Comparison of ENCODE assay signal across 8 cellular contexts in the genomic region with DNA sequence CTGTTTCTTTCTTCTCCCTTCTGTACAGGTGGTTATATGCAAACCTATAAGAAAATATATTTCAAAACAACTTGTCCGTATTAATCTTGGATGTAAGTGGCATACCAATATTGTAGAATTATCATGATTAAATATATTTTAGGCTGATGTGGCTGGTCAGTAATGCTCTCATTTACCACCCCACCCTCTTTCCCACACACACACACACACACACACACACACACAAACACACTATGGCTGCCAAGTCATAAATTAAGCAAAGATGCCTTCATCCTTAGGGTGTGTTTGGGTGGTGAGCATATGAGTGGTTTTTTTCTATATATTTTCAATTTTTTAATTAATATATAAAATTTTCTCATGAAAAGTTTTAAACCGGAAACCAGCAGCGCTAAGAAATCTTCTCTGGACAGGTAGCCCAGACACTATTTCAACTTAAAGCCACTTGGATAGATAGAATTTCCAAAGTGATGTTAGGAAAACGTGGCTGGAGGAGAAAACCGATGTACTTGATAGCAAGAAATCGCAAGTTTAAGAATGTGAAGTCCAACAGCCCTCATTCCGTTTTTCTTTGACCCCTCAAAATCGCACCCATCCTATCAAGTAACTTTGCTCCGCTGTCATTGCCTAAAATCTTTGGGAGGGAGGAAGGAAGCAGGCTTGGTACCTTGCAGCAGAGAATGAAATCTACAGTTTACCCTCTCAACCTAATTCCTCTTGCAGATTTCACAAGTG.
DNase-seq lines count a peak whose midpoint lies in the region; ATAC-seq and TF ChIP-seq lines count a peak whose summit lies in the region.

No MANE protein-coding gene starts in this region.

- peaks cover 74% of the 10 kb centered on the region for H3K4me1 Mint-ChIP-seq in activated naive CD8-positive, alpha-beta T cell treated with anti-CD3 and anti-CD28 coated beads for 36 hours

- H3K4me1 ChIP-seq in SK-N-SH (ENCODE audit: control insufficient read depth in 1 of 2, insufficient read depth in 2 of 2, low read depth in 1 of 2, low read length in 1 of 2) = peaks cover 7 to 11% of the 10 kb centered on the region in 2 experiments; a peak in 3 of 4 replicates

- peaks cover 4% of the 10 kb centered on the region for H3K27me3 Mint-ChIP-seq in activated naive CD8-positive, alpha-beta T cell treated with anti-CD3 and anti-CD28 coated beads for 36 hours

- no peak for TF ChIP-seq RAD21 in SK-N-SH (IDR thresholded peaks at IDR 0.05; ENCODE audit: low read length)

- no peaks in the 10 kb centered on the region for H4K20me1 ChIP-seq in SK-N-SH (ENCODE audit: insufficient read depth)

- no peak for TF ChIP-seq EP300 in SK-N-SH (IDR thresholded peaks at IDR 0.05; ENCODE audit: borderline replicate concordance in 1 of 2, low read depth in 1 of 2, low read length in 1 of 2)

- 35% methylated on average over 9 of the region's 9 CpGs for WGBS in SK-N-SH (ENCODE audit: low lambda C conversion rate)

- no peaks in the 10 kb centered on the region for H3K9me3 ChIP-seq in SK-N-SH

- H3F3A ChIP-seq in SK-N-SH (replicated peaks; ENCODE audit: insufficient read depth) = peaks cover 4% of the 10 kb centered on the region

- no peak for TF ChIP-seq CTCF in SK-N-SH (IDR thresholded peaks at IDR 0.05)

- H3K9me3 Mint-ChIP-seq in activated naive CD8-positive, alpha-beta T cell treated with anti-CD3 and anti-CD28 coated beads for 36 hours = peaks cover 10% of the 10 kb centered on the region

- H3K9ac ChIP-seq in SK-N-SH = peak overlapping the region; percentile 51; the same call in 1 of the 2 replicates

- POLR2A ChIA-PET in SK-N-SH (lab: Yijun Ruan, JAX) = no interaction called here

- peak overlapping the region; percentile 96 for H3K4me3 Mint-ChIP-seq in activated naive CD8-positive, alpha-beta T cell treated with anti-CD3 and anti-CD28 coated beads for 36 hours

- no peak for ATAC-seq in SK-N-SH treated with all-trans-retinoic acid at 6 μM for 48 hours
- ATAC-seq in activated CD4-positive, CD25-positive, alpha-beta regulatory T cell treated with anti-CD3 and anti-CD28 coated beads, Interleukin-2, amount 50 U/mL, for 24 hours = no peak
- ATAC-seq in HG03039 (IDR thresholded peaks at IDR 0.05; ENCODE audit: unreplicated experiment) = no peak

- DNase-seq in SK-N-SH (no peak), kidney glomerular epithelial cell (lab: John Stamatoyannopoulos, UW) (peak; percentile 22), hypothalamus (lab: John Stamatoyannopoulos, UW) (no peak)
- DNase-seq in activated naive CD8-positive, alpha-beta T cell treated with anti-CD3 and anti-CD28 coated beads for 36 hours = no peak

- peak overlapping the region; percentile 96 for H3K27ac Mint-ChIP-seq in activated naive CD8-positive, alpha-beta T cell treated with anti-CD3 and anti-CD28 coated beads for 36 hours

- H3K79me2 ChIP-seq in SK-N-SH (ENCODE audit: insufficient read depth) = no peaks in the 10 kb centered on the region

- H3K4me2 ChIP-seq in SK-N-SH = peak overlapping the region; percentile 88

- 0 out of 2 replicates have a peak, but pooled peaks cover 8% of the 10 kb centered on the region for H3K27me3 ChIP-seq in SK-N-SH (ENCODE audit: insufficient read depth)

- CTCF ChIA-PET in SK-N-SH (lab: Yijun Ruan, JAX) = no interaction called here

- no peaks in the 10 kb centered on the region for H3K36me3 ChIP-seq in SK-N-SH (replicated peaks in 1 of 2; ENCODE audit: control insufficient read depth in 1 of 2, insufficient read depth in 2 of 2, low read length in 1 of 2)

- H3K9me2 ChIP-seq in SK-N-SH = no peaks in the 10 kb centered on the region

- H3K36me3 Mint-ChIP-seq in activated naive CD8-positive, alpha-beta T cell treated with anti-CD3 and anti-CD28 coated beads for 36 hours = peaks cover 53% of the 10 kb centered on the region

- H2AFZ ChIP-seq in SK-N-SH (ENCODE audit: low read depth) = peak overlapping the region; percentile 81

- peak overlapping the region; percentile 48 to 69 for H3K4me3 ChIP-seq in SK-N-SH (ENCODE audit: low read depth in 2 of 2, low read length in 1 of 2)

- H3K27ac ChIP-seq in SK-N-SH (ENCODE audit: low read depth in 2 of 2, low read length in 1 of 2) (no peak overlapping the region), temporal lobe (ENCODE audit: low read depth, low read length) (peak overlapping the region; percentile 56)

TF ChIP-seq in SK-N-SH, 30 proteins besides CTCF, POLR2A, EP300 and RAD21 (continues in another document):
- TF ChIP-seq FOXM1 (IDR thresholded peaks at IDR 0.05; ENCODE audit: low read depth) = no peak
- TF ChIP-seq MEF2A (IDR thresholded peaks at IDR 0.05; ENCODE audit: borderline replicate concordance, low read depth) = no peak
- TF ChIP-seq, protein P1, sequence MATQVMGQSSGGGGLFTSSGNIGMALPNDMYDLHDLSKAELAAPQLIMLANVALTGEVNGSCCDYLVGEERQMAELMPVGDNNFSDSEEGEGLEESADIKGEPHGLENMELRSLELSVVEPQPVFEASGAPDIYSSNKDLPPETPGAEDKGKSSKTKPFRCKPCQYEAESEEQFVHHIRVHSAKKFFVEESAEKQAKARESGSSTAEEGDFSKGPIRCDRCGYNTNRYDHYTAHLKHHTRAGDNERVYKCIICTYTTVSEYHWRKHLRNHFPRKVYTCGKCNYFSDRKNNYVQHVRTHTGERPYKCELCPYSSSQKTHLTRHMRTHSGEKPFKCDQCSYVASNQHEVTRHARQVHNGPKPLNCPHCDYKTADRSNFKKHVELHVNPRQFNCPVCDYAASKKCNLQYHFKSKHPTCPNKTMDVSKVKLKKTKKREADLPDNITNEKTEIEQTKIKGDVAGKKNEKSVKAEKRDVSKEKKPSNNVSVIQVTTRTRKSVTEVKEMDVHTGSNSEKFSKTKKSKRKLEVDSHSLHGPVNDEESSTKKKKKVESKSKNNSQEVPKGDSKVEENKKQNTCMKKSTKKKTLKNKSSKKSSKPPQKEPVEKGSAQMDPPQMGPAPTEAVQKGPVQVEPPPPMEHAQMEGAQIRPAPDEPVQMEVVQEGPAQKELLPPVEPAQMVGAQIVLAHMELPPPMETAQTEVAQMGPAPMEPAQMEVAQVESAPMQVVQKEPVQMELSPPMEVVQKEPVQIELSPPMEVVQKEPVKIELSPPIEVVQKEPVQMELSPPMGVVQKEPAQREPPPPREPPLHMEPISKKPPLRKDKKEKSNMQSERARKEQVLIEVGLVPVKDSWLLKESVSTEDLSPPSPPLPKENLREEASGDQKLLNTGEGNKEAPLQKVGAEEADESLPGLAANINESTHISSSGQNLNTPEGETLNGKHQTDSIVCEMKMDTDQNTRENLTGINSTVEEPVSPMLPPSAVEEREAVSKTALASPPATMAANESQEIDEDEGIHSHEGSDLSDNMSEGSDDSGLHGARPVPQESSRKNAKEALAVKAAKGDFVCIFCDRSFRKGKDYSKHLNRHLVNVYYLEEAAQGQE (IDR thresholded peaks at IDR 0.05; ENCODE audit: low read depth, low read length) = no peak
- TF ChIP-seq SIN3A (IDR thresholded peaks at IDR 0.05; ENCODE audit: borderline replicate concordance, low read depth, low read length) = no peak
- no peak for TF ChIP-seq FOXJ3 (CRISPR knock-in tag; IDR thresholded peaks at IDR 0.05)
- no peak for TF ChIP-seq RFX5 (IDR thresholded peaks at IDR 0.05; ENCODE audit: low read length)
- no peak for TF ChIP-seq RCOR1 (IDR thresholded peaks at IDR 0.05; ENCODE audit: low read length)
- no peak for TF ChIP-seq TAF1 (IDR thresholded peaks at IDR 0.05; ENCODE audit: borderline replicate concordance, low read depth, low read length)
- TF ChIP-seq JUND (IDR thresholded peaks at IDR 0.05) = no peak
- no peak for TF ChIP-seq EZH2phosphoT487 (IDR thresholded peaks at IDR 0.05; ENCODE audit: borderline replicate concordance, low read depth)

TF ChIP-seq in SK-N-SH treated with all-trans-retinoic acid at 6 μM for 48 hours, 23 proteins besides CTCF, POLR2A, EP300 and RAD21:
- no peak for TF ChIP-seq RARB (CRISPR knock-in tag; IDR thresholded peaks at IDR 0.05)
- TF ChIP-seq ZFP30 (CRISPR knock-in tag; IDR thresholded peaks at IDR 0.05) = no peak
- no peak for TF ChIP-seq ISL1 (CRISPR knock-in tag; IDR thresholded peaks at IDR 0.05)
- TF ChIP-seq SNAI2 (CRISPR knock-in tag; IDR thresholded peaks at IDR 0.05) = no peak
- TF ChIP-seq TCF4 (CRISPR knock-in tag; IDR thresholded peaks at IDR 0.05; ENCODE audit: borderline replicate concordance) = no peak
- no peak for TF ChIP-seq BACH2 (CRISPR knock-in tag; IDR thresholded peaks at IDR 0.05; ENCODE audit: borderline replicate concordance)
- TF ChIP-seq ZNF8 (CRISPR knock-in tag; IDR thresholded peaks at IDR 0.05) = no peak
- no peak for TF ChIP-seq ZNF565 (CRISPR knock-in tag; conservative IDR thresholded peaks at IDR 0.05; ENCODE audit: low read depth)
- no peak for TF ChIP-seq PPARA (CRISPR knock-in tag; IDR thresholded peaks at IDR 0.05; ENCODE audit: borderline replicate concordance)
- TF ChIP-seq CSDC2 (CRISPR knock-in tag; IDR thresholded peaks at IDR 0.05) = no peak
- TF ChIP-seq GLIS3 (CRISPR knock-in tag; IDR thresholded peaks at IDR 0.05) = no peak
- TF ChIP-seq, protein P2, sequence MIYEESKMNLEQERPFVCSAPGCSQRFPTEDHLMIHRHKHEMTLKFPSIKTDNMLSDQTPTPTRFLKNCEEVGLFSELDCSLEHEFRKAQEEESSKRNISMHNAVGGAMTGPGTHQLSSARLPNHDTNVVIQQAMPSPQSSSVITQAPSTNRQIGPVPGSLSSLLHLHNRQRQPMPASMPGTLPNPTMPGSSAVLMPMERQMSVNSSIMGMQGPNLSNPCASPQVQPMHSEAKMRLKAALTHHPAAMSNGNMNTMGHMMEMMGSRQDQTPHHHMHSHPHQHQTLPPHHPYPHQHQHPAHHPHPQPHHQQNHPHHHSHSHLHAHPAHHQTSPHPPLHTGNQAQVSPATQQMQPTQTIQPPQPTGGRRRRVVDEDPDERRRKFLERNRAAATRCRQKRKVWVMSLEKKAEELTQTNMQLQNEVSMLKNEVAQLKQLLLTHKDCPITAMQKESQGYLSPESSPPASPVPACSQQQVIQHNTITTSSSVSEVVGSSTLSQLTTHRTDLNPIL (CRISPR knock-in tag; IDR thresholded peaks at IDR 0.05; ENCODE audit: low read depth) = no peak
- no peak for TF ChIP-seq ESRRG (CRISPR knock-in tag; IDR thresholded peaks at IDR 0.05)
